In genomic region chr11:80349986-80350385, GRCh38 we compare ENCODE assay signal across 24 cellular contexts.
"Had no signal": no experiment of that assay in that cellular context is flagged by ENCODE, and none has a peak within 500 bp of the region (broad histone marks: within the 10 kb centered on the region; RNA-seq: fewer than 3 reads in every experiment).

No MANE protein-coding gene starts in this region.

- H3K27ac ChIP-seq: SJCRH30, SK-N-MC had no signal

- H3K4me1 ChIP-seq: SJCRH30 had no signal

- ATAC-seq: activated CD4-positive, alpha-beta T cell treated with anti-CD3 and anti-CD28 coated beads for 36 hours; activated CD4-positive, CD25-positive, alpha-beta regulatory T cell treated with anti-CD3 and anti-CD28 coated beads, Interleukin-2, amount 50 U/mL, for 24 hours; activated CD8-positive, alpha-beta T cell treated with anti-CD3 and anti-CD28 coated beads for 36 hours; activated naive CD4-positive, alpha-beta T cell treated with anti-CD3 and anti-CD28 coated beads, Interleukin-2, amount 50 U/mL, for 72 hours; activated naive CD8-positive, alpha-beta T cell treated with anti-CD3 and anti-CD28 coated beads, Interleukin-2, amount 50 U/mL, for 24 hours; Panc1; WTC11 had no signal

- H3K36me3 ChIP-seq: SJCRH30 had no signal

- DNase-seq: activated CD4-positive, alpha-beta T cell treated with anti-CD3 and anti-CD28 coated beads for 36 hours; activated CD4-positive, alpha-beta T cell treated with anti-CD3 and anti-CD28 coated beads, Interleukin-2, amount 10 ng/mL, durations not matched to agents 7 days and 5 days; activated CD8-positive, alpha-beta T cell treated with anti-CD3 and anti-CD28 coated beads for 36 hours; activated gamma-delta T cell; activated naive CD4-positive, alpha-beta T cell treated with anti-CD3 and anti-CD28 coated beads for 36 hours; activated naive CD8-positive, alpha-beta T cell treated with anti-CD3 and anti-CD28 coated beads, Interleukin-2, amount 50 U/mL, for 24 hours; activated T-cell treated with anti-CD3 and anti-CD28 coated beads, Interleukin-2, amount 50 U/mL, for 24 hours; anterior cingulate cortex; central memory CD4-positive, alpha-beta T cell; NCI-H1048; NCI-H1105 treated with DMSO at 0.1 percent for 48 hours; NCI-H1436; NCI-H1694; NCI-H1930; NCI-H2081 treated with DMSO at 0.1 percent for 48 hours; NCI-H345; NCI-H524 treated with DMSO at 0.1 percent for 48 hours; SHP77; SJCRH30 had no signal

- H3K9me3 ChIP-seq: SJCRH30 had no signal

- H3K4me3 ChIP-seq: SJCRH30, SK-N-MC had no signal

- H3K27me3 ChIP-seq: SJCRH30 had no signal
